Comparison of ENCODE assay signal across 13 cellular contexts in the genomic region with DNA sequence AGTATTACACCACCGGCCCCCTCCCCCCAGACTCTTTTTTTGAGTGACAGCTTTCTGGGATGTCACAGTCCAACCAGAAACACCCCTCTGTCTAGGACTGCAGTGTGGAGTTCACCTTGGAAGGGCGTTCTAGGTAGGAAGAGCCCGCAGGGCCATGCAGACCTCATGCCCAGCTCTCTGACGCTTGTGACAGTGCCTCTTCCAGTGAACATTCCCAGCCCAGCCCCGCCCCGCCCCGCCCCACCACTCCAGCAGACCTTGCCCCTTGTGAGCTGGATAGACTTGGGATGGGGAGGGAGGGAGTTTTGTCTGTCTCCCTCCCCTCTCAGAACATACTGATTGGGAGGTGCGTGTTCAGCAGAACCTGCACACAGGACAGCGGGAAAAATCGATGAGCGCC.
DNase-seq lines count a peak whose midpoint lies in the region; ATAC-seq, FAIRE-seq and TF ChIP-seq lines count a peak whose summit lies in the region.
"Had no signal": no experiment of that assay in that cellular context is flagged by ENCODE, and none has a peak within 500 bp of the region (broad histone marks: within the 10 kb centered on the region; RNA-seq: fewer than 3 reads in every experiment).

No MANE protein-coding gene starts in this region.

- H3K79me2 ChIP-seq in endothelial cell of umbilical vein (ENCODE audit: control insufficient read depth, insufficient read depth, low read length): no peaks in the 10 kb centered on the region
- H3K79me2 ChIP-seq in mesendoderm (ENCODE audit: control insufficient read depth, insufficient read depth, low read length): no peaks in the 10 kb centered on the region

- no peak for TF ChIP-seq CTCF in A549 (IDR thresholded peaks at IDR 0.05)
- no peak for TF ChIP-seq CTCF in GM20000 (IDR thresholded peaks at IDR 0.05; ENCODE audit: extremely low read depth, missing control alignments)
- no peak for TF ChIP-seq CTCF in endothelial cell of umbilical vein (IDR thresholded peaks at IDR 0.05; ENCODE audit: extremely low read depth in 1 of 2, insufficient read depth in 1 of 2, low read depth in 1 of 2, low read length in 2 of 2)
- TF ChIP-seq CTCF in gastrocnemius medialis (IDR thresholded peaks at IDR 0.05 in 4 of 5, conservative IDR thresholded peaks at IDR 0.05 in 1 of 5): no peak

- H3K27me3 ChIP-seq in endothelial cell of umbilical vein (ENCODE audit: control insufficient read depth in 2 of 2, insufficient read depth in 2 of 2, low read length in 2 of 2) (no peaks in the 10 kb centered on the region), gastrocnemius medialis (no peaks in the 10 kb centered on the region), mesendoderm (ENCODE audit: insufficient read depth, low read length, poor library complexity) (no peaks in the 10 kb centered on the region)

- no peak overlapping the region for H2BK15ac ChIP-seq in mesendoderm (replicated peaks; ENCODE audit: low read depth)

- in situ Hi-C loops in gastrocnemius medialis (cut with MboI; ENCODE audit: low sequenced_read_pairs in 4 of 4): loop anchor here in 1 of 4 donors (10.0 kb wide), 1 partner anchor 116 kb away; no protein-coding TSS in a partner anchor

- no peak for TF ChIP-seq EP300 in A549 (IDR thresholded peaks at IDR 0.05)

- CTCF ChIA-PET in A549 (lab: Yijun Ruan, JAX) (interaction anchor here (0.7 to 4.6 kb wide), 8 partner anchors 9 to 645 kb away, joined by 3 to 20 read pairs (median 3); no protein-coding TSS in a partner anchor), endothelial cell of umbilical vein (lab: Charles Lee) (no interaction called here)

- H2AK5ac ChIP-seq in mesendoderm (ENCODE audit: low read length): no peak overlapping the region

- H3K36me3 ChIP-seq in endothelial cell of umbilical vein (ENCODE audit: control insufficient read depth in 2 of 2, extremely low read depth in 1 of 2, insufficient read depth in 2 of 2, low read length in 2 of 2): peaks cover 38 to 45% of the 10 kb centered on the region in 2 experiments
- no peaks in the 10 kb centered on the region for H3K36me3 ChIP-seq in gastrocnemius medialis
- no peaks in the 10 kb centered on the region for H3K36me3 ChIP-seq in mesendoderm (ENCODE audit: control insufficient read depth, insufficient read depth, low read length)

- H3K27ac ChIP-seq in A549: peak overlapping the region in 1 of 2 experiments; percentile 55; a peak in 3 of 6 replicates
- H3K27ac ChIP-seq in endothelial cell of umbilical vein (ENCODE audit: insufficient read depth, low read depth, low read length): no peak overlapping the region
- peak overlapping the region; percentile 91 to 99 (median 96) for H3K27ac ChIP-seq in gastrocnemius medialis
- no peak overlapping the region for H3K27ac ChIP-seq in mesendoderm (ENCODE audit: low read depth, low read length)
- H3K27ac ChIP-seq: epithelial cell of prostate, VCaP had no signal

- dilution Hi-C loops in endothelial cell of umbilical vein (cut with MboI; ENCODE audit: extremely low pct_ligation_motif_present, low sequenced_read_pairs): no loop called here

- no peak for FAIRE-seq in A549 (lab: Jason Lieb, UNC)
- no peak for FAIRE-seq in endothelial cell of umbilical vein (lab: Jason Lieb, UNC)

- TF ChIP-seq RAD21 in A549 (conservative IDR thresholded peaks at IDR 0.05 in 1 of 2, IDR thresholded peaks at IDR 0.05 in 1 of 2): no peak

- TF ChIP-seq POLR2A in A549 (IDR thresholded peaks at IDR 0.05; ENCODE audit: low read length) (no peak), endothelial cell of umbilical vein (IDR thresholded peaks at IDR 0.05; ENCODE audit: low read depth, low read length) (no peak), gastrocnemius medialis (IDR thresholded peaks at IDR 0.05) (peak in 1 of 2 donors; percentile 29)

- H3K4me1 ChIP-seq in A549: peaks cover 54% of the 10 kb centered on the region
- H3K4me1 ChIP-seq in endothelial cell of umbilical vein (ENCODE audit: control insufficient read depth, extremely low read depth, insufficient read depth, low read length): no peaks in the 10 kb centered on the region
- H3K4me1 ChIP-seq in gastrocnemius medialis: peaks cover 96% of the 10 kb centered on the region in 2 donors
- no peaks in the 10 kb centered on the region for H3K4me1 ChIP-seq in mesendoderm (ENCODE audit: control insufficient read depth, low read depth, low read length)

- no peak overlapping the region for H3K18ac ChIP-seq in mesendoderm (ENCODE audit: low read length)

- H4K20me1 ChIP-seq in endothelial cell of umbilical vein (replicated peaks; ENCODE audit: control insufficient read depth, extremely low read depth, insufficient read depth, low read length): no peaks in the 10 kb centered on the region

- intact Hi-C loops in endothelial cell of umbilical vein (cut with micrococcal nuclease) (no loop called here), gastrocnemius medialis (cut with DNase I; ENCODE audit: low total_unique reads) (no loop called here)

- H3K9ac ChIP-seq in endothelial cell of umbilical vein (replicated peaks; ENCODE audit: extremely low read depth, insufficient read depth, low read length) (no peak overlapping the region), mesendoderm (ENCODE audit: low read length) (no peak overlapping the region)

- no peak overlapping the region for H3K4me3 ChIP-seq in A549
- no peak overlapping the region for H3K4me3 ChIP-seq in endothelial cell of umbilical vein (replicated peaks in 1 of 3; ENCODE audit: insufficient read depth in 1 of 3, low read depth in 1 of 3, low read length in 3 of 3)
- no peak overlapping the region for H3K4me3 ChIP-seq in gastrocnemius medialis
- no peak overlapping the region for H3K4me3 ChIP-seq in mesendoderm (ENCODE audit: low read length)

- DNase-seq in A549 (ENCODE audit: low read depth in 1 of 2, low spot score in 1 of 2): peak in 1 of 2 experiments; percentile 54
- DNase-seq in GM20000 (ENCODE audit: low spot score): peak; percentile 2
- DNase-seq in endothelial cell of umbilical vein (ENCODE audit: low read depth, low spot score): no peak
- DNase-seq in gastrocnemius medialis: peak in 1 of 2 donors; percentile 86
- DNase-seq in NCI-H524 treated with DMSO at 0.1 percent for 48 hours (lab: John Stamatoyannopoulos, UW): no peak
- no peak for DNase-seq in mesendoderm
- no peak for DNase-seq in AG20443 (ENCODE audit: low spot score)
- DNase-seq: activated CD8-positive, alpha-beta T cell treated with anti-CD3 and anti-CD28 coated beads for 36 hours; NCI-H1694; nephron progenitor cell had no signal

- H3K4me2 ChIP-seq in A549 (0 out of 3 replicates have a peak overlapping the region, but pooled peaks have one; percentile 3), endothelial cell of umbilical vein (ENCODE audit: insufficient read depth, low read length) (no peak overlapping the region), mesendoderm (ENCODE audit: low read length) (no peak overlapping the region)

- no peaks in the 10 kb centered on the region for H3K79me1 ChIP-seq in mesendoderm (ENCODE audit: low read length)

- POLR2A ChIA-PET in A549 (lab: Yijun Ruan, JAX) (no interaction called here), endothelial cell of umbilical vein (lab: Charles Lee) (no interaction called here)

- H2BK120ac ChIP-seq in mesendoderm (ENCODE audit: low read depth, low read length): no peak overlapping the region

- no peak overlapping the region for H2AFZ ChIP-seq in endothelial cell of umbilical vein (ENCODE audit: low read depth, low read length)

- ATAC-seq in A549: peak in 1 of 2 experiments; percentile 10; a peak in 3 of 6 replicates
- peak in 1 of 2 donors; percentile 10 for ATAC-seq in gastrocnemius medialis
- no peak for ATAC-seq in GM18870 (IDR thresholded peaks at IDR 0.05; ENCODE audit: unreplicated experiment)
- ATAC-seq: activated CD8-positive, alpha-beta T cell treated with anti-CD3 and anti-CD28 coated beads for 36 hours had no signal

- H4K8ac ChIP-seq in mesendoderm (ENCODE audit: low read depth, low read length): no peak overlapping the region

- H3K9me3 ChIP-seq in A549: no peaks in the 10 kb centered on the region
- H3K9me3 ChIP-seq in endothelial cell of umbilical vein (replicated peaks; ENCODE audit: control insufficient read depth, insufficient read depth, low read length): no peaks in the 10 kb centered on the region
- H3K9me3 ChIP-seq in gastrocnemius medialis: no peaks in the 10 kb centered on the region

- H3K4ac ChIP-seq in mesendoderm (ENCODE audit: low read depth, low read length): no peak overlapping the region

- BruUV-seq in endothelial cell of umbilical vein (replicated peaks; lab: Mats Ljungman, UMichigan): TSS peak; percentile 5

- WGBS in A549 (ENCODE audit: missing lambda C conversion rate): 83% methylated on average over 8 of the region's 11 CpGs
- WGBS in mesendoderm (ENCODE audit: extremely low coverage, insufficient coverage, low lambda C conversion rate): no CpG with 5 or more reads among the region's 11 CpGs

- no peaks in the 10 kb centered on the region for H3K9me1 ChIP-seq in endothelial cell of umbilical vein (replicated peaks; ENCODE audit: control insufficient read depth, extremely low read depth, insufficient read depth, low read length)

- H3K56ac ChIP-seq in mesendoderm (ENCODE audit: low read length): no peak overlapping the region

- no peak overlapping the region for H3K23ac ChIP-seq in mesendoderm (ENCODE audit: low read length)

- no peak overlapping the region for H2BK5ac ChIP-seq in mesendoderm (ENCODE audit: low read length)

- H4K5ac ChIP-seq in mesendoderm (ENCODE audit: low read length): no peak overlapping the region

TF ChIP-seq in A549, 52 proteins besides CTCF, POLR2A, EP300 and RAD21 (continues in another document):
- TF ChIP-seq KDM5A (IDR thresholded peaks at IDR 0.05): no peak
- TF ChIP-seq NPAS2 (CRISPR knock-in tag; IDR thresholded peaks at IDR 0.05; ENCODE audit: borderline replicate concordance): no peak
- no peak for TF ChIP-seq NR3C1 (IDR thresholded peaks at IDR 0.05)
- TF ChIP-seq JUN (IDR thresholded peaks at IDR 0.05): no peak
- TF ChIP-seq MAZ (IDR thresholded peaks at IDR 0.05; ENCODE audit: borderline replicate concordance, low read depth, low read length): no peak
- TF ChIP-seq CEBPB (IDR thresholded peaks at IDR 0.05): no peak
- TF ChIP-seq TP53 (CRISPR knock-in tag; IDR thresholded peaks at IDR 0.05): no peak
- no peak for TF ChIP-seq FOSL2 (IDR thresholded peaks at IDR 0.05)
- no peak for TF ChIP-seq FOSL2 (CRISPR knock-in tag; IDR thresholded peaks at IDR 0.05)

TF ChIP-seq in endothelial cell of umbilical vein, 7 proteins besides CTCF, POLR2A, EP300 and RAD21 (continues in another document):
- TF ChIP-seq MYC (IDR thresholded peaks at IDR 0.05; ENCODE audit: low read depth, low read length): no peak
- no peak for TF ChIP-seq EZH2 (IDR thresholded peaks at IDR 0.05; ENCODE audit: borderline replicate concordance, low read depth, low read length, severe bottlenecking)
- no peak for TF ChIP-seq MAX (IDR thresholded peaks at IDR 0.05; ENCODE audit: insufficient read depth, insufficient read length)
- TF ChIP-seq GATA2 (IDR thresholded peaks at IDR 0.05; ENCODE audit: insufficient read depth, insufficient read length, low read depth, low read length): no peak
- TF ChIP-seq POLR2AphosphoS5 (IDR thresholded peaks at IDR 0.05; ENCODE audit: insufficient read depth, low read depth, low read length): no peak

Comparison
In these comparisons a context has a peak if more than half of its experiments do, and no peak if none do; other contexts are left out.
1. H3K27ac ChIP-seq: peak in gastrocnemius medialis (4 of 4); none in endothelial cell of umbilical vein (single experiment) and mesendoderm (single experiment).